Comparison of ENCODE assay signal across 10 cellular contexts in the genomic region with DNA sequence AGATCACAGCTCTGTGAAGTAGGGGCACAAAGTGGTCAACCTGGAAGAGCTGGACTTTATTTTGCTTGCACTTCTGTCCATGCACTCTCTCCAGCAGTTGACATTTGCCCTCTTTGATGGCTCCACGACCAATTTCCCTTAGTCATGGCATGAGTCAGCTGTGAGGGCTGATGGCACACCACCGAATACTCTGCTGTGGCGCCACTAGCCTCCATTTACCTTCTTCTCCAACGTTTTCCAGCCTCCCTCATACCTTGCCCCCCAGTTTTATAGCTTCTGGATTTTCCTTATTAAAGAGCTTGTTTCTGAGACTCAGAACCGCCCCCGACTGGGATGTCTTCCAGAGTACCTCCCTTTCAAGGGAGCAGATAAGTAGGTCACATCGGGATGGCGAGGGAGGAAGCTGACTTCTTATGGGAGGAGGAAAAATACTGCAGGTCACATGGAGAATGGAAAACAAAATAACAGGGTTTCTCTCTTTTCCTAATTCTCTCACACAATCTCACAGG. TPM values are rescaled to one million over a fixed set of nuclear protein-coding genes. Genes with fewer than 3 reads are reported as not detected.
A peak's percentile ranks its signal among the peaks of the same experiment; 100 is the strongest.
DNase-seq lines count a peak whose midpoint lies in the region; ATAC-seq and TF ChIP-seq lines count a peak whose summit lies in the region.
"Had no signal": no experiment of that assay in that cellular context is flagged by ENCODE, and none has a peak within 500 bp of the region (broad histone marks: within the 10 kb centered on the region; RNA-seq: fewer than 3 reads in every experiment).

No MANE protein-coding gene starts in this region.

- no peaks in the 10 kb centered on the region for H3K36me3 ChIP-seq in breast epithelium

- H3K9me3 ChIP-seq in breast epithelium = no peaks in the 10 kb centered on the region

- intact Hi-C loops in breast epithelium (cut with DNase I; ENCODE audit: low total_unique reads) = no loop called here

- peak overlapping the region in 1 of 3 donors; percentile 46 for H3K4me3 ChIP-seq in breast epithelium

- H3K27me3 ChIP-seq in breast epithelium (no peaks in the 10 kb centered on the region), layer of hippocampus (ENCODE audit: control insufficient read depth, insufficient read depth, low read length) (no peaks in the 10 kb centered on the region)

- peaks cover 0 to 5% of the 10 kb centered on the region in 2 donors for H3K4me1 ChIP-seq in breast epithelium

- H3K27ac Mint-ChIP-seq in stimulated activated effector memory CD8-positive, alpha-beta T cell treated with anti-CD3 and anti-CD28 coated beads, Interleukin-12 subunit alpha, Interleukin-12 subunit beta, amount 100 ng/mL, for 72 hours = peak overlapping the region; percentile 47

- peaks cover 47% of the 10 kb centered on the region for H3K4me1 Mint-ChIP-seq in stimulated activated effector memory CD8-positive, alpha-beta T cell treated with anti-CD3 and anti-CD28 coated beads, Interleukin-12 subunit alpha, Interleukin-12 subunit beta, amount 100 ng/mL, for 72 hours

- TF ChIP-seq CTCF in breast epithelium (IDR thresholded peaks at IDR 0.05) = no peak

- no peak overlapping the region for H3K4me3 Mint-ChIP-seq in stimulated activated effector memory CD8-positive, alpha-beta T cell treated with anti-CD3 and anti-CD28 coated beads, Interleukin-12 subunit alpha, Interleukin-12 subunit beta, amount 100 ng/mL, for 72 hours

- no peak for ATAC-seq in stimulated activated effector memory CD8-positive, alpha-beta T cell treated with anti-CD3 and anti-CD28 coated beads, Interleukin-12 subunit alpha, Interleukin-12 subunit beta, amount 100 ng/mL, for 72 hours
- ATAC-seq in HG02610 (IDR thresholded peaks at IDR 0.05; ENCODE audit: unreplicated experiment) (no peak), GM21526 (IDR thresholded peaks at IDR 0.05; ENCODE audit: low FRiP score, unreplicated experiment) (no peak), HG02588 (IDR thresholded peaks at IDR 0.05; ENCODE audit: unreplicated experiment) (no peak)
- ATAC-seq: left colon had no signal

- DNase-seq in HK-2 (ENCODE audit: unreplicated experiment) (peak; percentile 16), breast epithelium (ENCODE audit: low spot score in 2 of 2) (no peak), NCI-H526 treated with DMSO at 0.1 percent for 48 hours (lab: John Stamatoyannopoulos, UW) (no peak)
- no peak for DNase-seq in stimulated activated effector memory CD8-positive, alpha-beta T cell treated with anti-CD3 and anti-CD28 coated beads, Interleukin-12 subunit alpha, Interleukin-12 subunit beta, amount 100 ng/mL, for 72 hours (ENCODE audit: low spot score in 2 of 2)
- DNase-seq: KBM-7 had no signal

- H3K27ac ChIP-seq in breast epithelium = peak overlapping the region; percentile 90 to 98
- peak overlapping the region; percentile 83 for H3K27ac ChIP-seq in layer of hippocampus (ENCODE audit: low read depth, low read length)

- TF ChIP-seq POLR2A in breast epithelium (IDR thresholded peaks at IDR 0.05) = no peak

- no peaks in the 10 kb centered on the region for H3K9me3 Mint-ChIP-seq in stimulated activated effector memory CD8-positive, alpha-beta T cell treated with anti-CD3 and anti-CD28 coated beads, Interleukin-12 subunit alpha, Interleukin-12 subunit beta, amount 100 ng/mL, for 72 hours

- H3K36me3 Mint-ChIP-seq in stimulated activated effector memory CD8-positive, alpha-beta T cell treated with anti-CD3 and anti-CD28 coated beads, Interleukin-12 subunit alpha, Interleukin-12 subunit beta, amount 100 ng/mL, for 72 hours = peaks cover 9% of the 10 kb centered on the region

RNA-seq across cellular contexts. Expression of a gene that starts 17.6 kb away (rescaled TPM):
- total RNA-seq in breast epithelium = 10 to 100 TPM in 1 of 3 donors, 1 to 10 TPM in 2; 6.3 to 17.0 (median 6.9) TPM
